In genomic region chr7:30023524-30023923, GRCh38 we compare ENCODE assay signal across 31 cellular contexts. TPM values are rescaled to one million over a fixed set of nuclear protein-coding genes. Genes with fewer than 3 reads are reported as not detected.
DNase-seq lines count a peak whose midpoint lies in the region; ATAC-seq, FAIRE-seq and TF ChIP-seq lines count a peak whose summit lies in the region.
"Had no signal": no experiment of that assay in that cellular context is flagged by ENCODE, and none has a peak within 500 bp of the region (broad histone marks: within the 10 kb centered on the region; RNA-seq: fewer than 3 reads in every experiment).

No MANE protein-coding gene starts in this region.

- no peaks in the 10 kb centered on the region for H3K27me3 Mint-ChIP-seq in activated T-cell treated with anti-CD3 and anti-CD28 coated beads, Interleukin-2, amount 50 U/mL, for 24 hours
- H3K27me3 Mint-ChIP-seq in type B pancreatic cell = no peaks in the 10 kb centered on the region
- H3K27me3 Mint-ChIP-seq: activated naive CD8-positive, alpha-beta T cell treated with anti-CD3 and anti-CD28 coated beads, Interleukin-2, amount 50 U/mL, for 24 hours; CD4-positive, alpha-beta memory T cell; central memory CD8-positive, alpha-beta T cell; dendritic cell treated with granulocyte-macrophage colony-stimulating factor and Interleukin-4, amounts not matched to agents 40 ng/mL and 50 ng/mL, for 4 days; stimulated activated naive B cell treated with anti-CD40 and anti-IgM and Interleukin-4, amounts not matched to agents 10 μg/mL and 1 μg/mL and 100 μg/mL, for 72 hours had no signal

- H3K9me3 Mint-ChIP-seq in activated T-cell treated with anti-CD3 and anti-CD28 coated beads, Interleukin-2, amount 50 U/mL, for 24 hours = no peaks in the 10 kb centered on the region
- H3K9me3 Mint-ChIP-seq in type B pancreatic cell = no peaks in the 10 kb centered on the region
- H3K9me3 Mint-ChIP-seq: activated naive CD8-positive, alpha-beta T cell treated with anti-CD3 and anti-CD28 coated beads, Interleukin-2, amount 50 U/mL, for 24 hours; activated T-cell treated with anti-CD3 and anti-CD28 coated beads, Interleukin-2, amount 50 U/mL, for 4 hours; CD4-positive, alpha-beta memory T cell; central memory CD8-positive, alpha-beta T cell; dendritic cell treated with granulocyte-macrophage colony-stimulating factor and Interleukin-4, amounts not matched to agents 40 ng/mL and 50 ng/mL, for 4 days had no signal

- H3K4me3 Mint-ChIP-seq in activated T-cell treated with anti-CD3 and anti-CD28 coated beads, Interleukin-2, amount 50 U/mL, for 24 hours = peak overlapping the region; percentile 21
- H3K4me3 Mint-ChIP-seq in type B pancreatic cell = peak overlapping the region; percentile 23
- H3K4me3 Mint-ChIP-seq: activated naive CD8-positive, alpha-beta T cell treated with anti-CD3 and anti-CD28 coated beads, Interleukin-2, amount 50 U/mL, for 24 hours; activated T-cell treated with anti-CD3 and anti-CD28 coated beads, Interleukin-2, amount 50 U/mL, for 4 hours; central memory CD8-positive, alpha-beta T cell; dendritic cell treated with granulocyte-macrophage colony-stimulating factor and Interleukin-4, amounts not matched to agents 40 ng/mL and 50 ng/mL, for 4 days; stimulated activated naive B cell treated with anti-CD40 and anti-IgM and Interleukin-4, amounts not matched to agents 10 μg/mL and 1 μg/mL and 100 μg/mL, for 72 hours had no signal

- H3K36me3 ChIP-seq in Loucy (ENCODE audit: insufficient read depth, low read length) (peaks cover under 1% of the 10 kb centered on the region; the same call in 1 of the 2 replicates), keratinocyte (ENCODE audit: control insufficient read depth in 2 of 2, extremely low read depth in 1 of 2, insufficient read depth in 2 of 2, low read length in 2 of 2) (peaks cover 0 to under 1% of the 10 kb centered on the region in 2 experiments), left ventricle myocardium inferior (peaks cover 4% of the 10 kb centered on the region)
- H3K36me3 ChIP-seq: upper lobe of right lung had no signal

- no peaks in the 10 kb centered on the region for H3K9me3 ChIP-seq in Loucy (ENCODE audit: insufficient read depth, low read depth, low read length)
- H3K9me3 ChIP-seq in keratinocyte (ENCODE audit: control insufficient read depth, low read depth, low read length) = no peaks in the 10 kb centered on the region
- H3K9me3 ChIP-seq in left ventricle myocardium inferior (replicated peaks) = no peaks in the 10 kb centered on the region
- H3K9me3 ChIP-seq: esophagus muscularis mucosa, SJSA1, upper lobe of right lung had no signal

- H3K4me1 Mint-ChIP-seq in activated T-cell treated with anti-CD3 and anti-CD28 coated beads, Interleukin-2, amount 50 U/mL, for 24 hours (ENCODE audit: low read depth) = peaks cover 43% of the 10 kb centered on the region
- H3K4me1 Mint-ChIP-seq in type B pancreatic cell (ENCODE audit: unreplicated experiment) = peaks cover 36% of the 10 kb centered on the region

- H3K4me3 ChIP-seq in Loucy (ENCODE audit: low read length, poor library complexity, severe bottlenecking) (peak overlapping the region; percentile 85), keratinocyte (ENCODE audit: control insufficient read depth in 2 of 3, extremely low read depth in 1 of 3, insufficient read depth in 2 of 3, low read depth in 1 of 3, low read length in 3 of 3) (no peak overlapping the region), left ventricle myocardium inferior (no peak overlapping the region)
- H3K4me3 ChIP-seq: esophagus muscularis mucosa, SJSA1, upper lobe of right lung had no signal

- H3K36me3 Mint-ChIP-seq in activated T-cell treated with anti-CD3 and anti-CD28 coated beads, Interleukin-2, amount 50 U/mL, for 24 hours (ENCODE audit: low read depth) = peaks cover 25% of the 10 kb centered on the region
- H3K36me3 Mint-ChIP-seq in type B pancreatic cell = peaks cover 11% of the 10 kb centered on the region

- no peak overlapping the region for H3K27ac Mint-ChIP-seq in activated T-cell treated with anti-CD3 and anti-CD28 coated beads, Interleukin-2, amount 50 U/mL, for 24 hours
- H3K27ac Mint-ChIP-seq in type B pancreatic cell = no peak overlapping the region
- H3K27ac Mint-ChIP-seq: activated naive CD8-positive, alpha-beta T cell treated with anti-CD3 and anti-CD28 coated beads, Interleukin-2, amount 50 U/mL, for 24 hours; CD4-positive, alpha-beta memory T cell; dendritic cell treated with granulocyte-macrophage colony-stimulating factor and Interleukin-4, amounts not matched to agents 40 ng/mL and 50 ng/mL, for 4 days; stimulated activated naive B cell treated with anti-CD40 and anti-IgM and Interleukin-4, amounts not matched to agents 10 μg/mL and 1 μg/mL and 100 μg/mL, for 72 hours had no signal

- H3K4me2 ChIP-seq in Loucy (ENCODE audit: low read depth, low read length, poor library complexity, severe bottlenecking) = peak overlapping the region; percentile 84
- H3K4me2 ChIP-seq in keratinocyte (ENCODE audit: control insufficient read depth, extremely low read depth, insufficient read depth, low read depth, low read length) = peak overlapping the region; percentile 15

- H3K79me2 ChIP-seq in Loucy (ENCODE audit: insufficient read depth, low read length) = peaks cover 35% of the 10 kb centered on the region
- H3K79me2 ChIP-seq in keratinocyte (ENCODE audit: control insufficient read depth, insufficient read depth, low read length) = peaks cover 33% of the 10 kb centered on the region

- H3K4me1 ChIP-seq in Loucy (ENCODE audit: insufficient read depth, low read length, poor library complexity, severe bottlenecking) = peaks cover 48% of the 10 kb centered on the region
- H3K4me1 ChIP-seq in keratinocyte (ENCODE audit: control insufficient read depth, extremely low read depth, insufficient read depth, low read length) = peaks cover 22% of the 10 kb centered on the region
- peaks cover 37% of the 10 kb centered on the region for H3K4me1 ChIP-seq in left ventricle myocardium inferior

- dilution Hi-C loops in keratinocyte (cut with MboI; ENCODE audit: extremely low pct_ligation_motif_present, low sequenced_read_pairs) = no loop called here

- H3K9me2 ChIP-seq in Loucy (replicated peaks; ENCODE audit: low read depth, low read length) = no peaks in the 10 kb centered on the region

- H3K27me3 ChIP-seq in Loucy (ENCODE audit: insufficient read depth, low read length, poor library complexity, severe bottlenecking) (no peaks in the 10 kb centered on the region), keratinocyte (ENCODE audit: control insufficient read depth, extremely low read depth, insufficient read depth, low read length) (no peaks in the 10 kb centered on the region), left ventricle myocardium inferior (ENCODE audit: low read depth) (no peaks in the 10 kb centered on the region)
- H3K27me3 ChIP-seq: esophagus muscularis mucosa, SJSA1, upper lobe of right lung had no signal

- H4K20me1 ChIP-seq in Loucy (ENCODE audit: insufficient read depth, low read length, poor library complexity, severe bottlenecking) = no peaks in the 10 kb centered on the region
- no peaks in the 10 kb centered on the region for H4K20me1 ChIP-seq in keratinocyte (ENCODE audit: control insufficient read depth, extremely low read depth, insufficient read depth, low read length)

- ATAC-seq in HG02588 (IDR thresholded peaks at IDR 0.05; ENCODE audit: unreplicated experiment) = no peak
- ATAC-seq: activated naive CD8-positive, alpha-beta T cell treated with anti-CD3 and anti-CD28 coated beads, Interleukin-2, amount 50 U/mL, for 24 hours; activated T-cell treated with anti-CD3 and anti-CD28 coated beads, Interleukin-2, amount 50 U/mL, for 4 hours; left ventricle myocardium superior; stimulated activated naive B cell treated with anti-CD40 and anti-IgM and Interleukin-4, amounts not matched to agents 10 μg/mL and 1 μg/mL and 100 μg/mL, for 72 hours; upper lobe of right lung had no signal

- no peaks in the 10 kb centered on the region for H3K9me1 ChIP-seq in keratinocyte (ENCODE audit: control insufficient read depth, extremely low read depth, insufficient read depth, low read length)

- no peak for FAIRE-seq in keratinocyte (lab: Jason Lieb, UNC)
- FAIRE-seq: A204.1 had no signal

- H3K9ac ChIP-seq in Loucy (ENCODE audit: low read depth, low read length, poor library complexity, severe bottlenecking) = no peak overlapping the region
- no peak overlapping the region for H3K9ac ChIP-seq in keratinocyte (ENCODE audit: control insufficient read depth, extremely low read depth, insufficient read depth, low read length)

- intact Hi-C loops in left ventricle myocardium inferior (cut with micrococcal nuclease) = no loop called here

- H2AFZ ChIP-seq in Loucy (ENCODE audit: low read length) (no peak overlapping the region), keratinocyte (ENCODE audit: control insufficient read depth, low read length) (no peak overlapping the region)

- H3K27ac ChIP-seq in keratinocyte (ENCODE audit: control insufficient read depth, insufficient read depth, low read length) (no peak overlapping the region), left ventricle myocardium inferior (replicated peaks) (no peak overlapping the region)
- H3K27ac ChIP-seq: esophagus muscularis mucosa, RWPE1, SJSA1, upper lobe of right lung had no signal

- TF ChIP-seq CTCF in Loucy (conservative IDR thresholded peaks at IDR 0.05; ENCODE audit: low read length) = no peak
- TF ChIP-seq CTCF in keratinocyte (optimal IDR thresholded peaks at IDR 0.05 in 1 of 3, IDR thresholded peaks at IDR 0.05 in 1 of 3, conservative IDR thresholded peaks at IDR 0.05 in 1 of 3; ENCODE audit: extremely low read depth in 1 of 3, insufficient read depth in 2 of 3, low read length in 3 of 3) = no peak
- TF ChIP-seq CTCF in type B pancreatic cell (conservative IDR thresholded peaks at IDR 0.05) = no peak
- no peak for TF ChIP-seq CTCF in left ventricle myocardium inferior (IDR thresholded peaks at IDR 0.05; ENCODE audit: borderline replicate concordance)

- DNase-seq in activated T-cell treated with anti-CD3 and anti-CD28 coated beads, Interleukin-2, amount 50 U/mL, for 24 hours = no peak
- DNase-seq in activated T-cell treated with anti-CD3 and anti-CD28 coated beads, Interleukin-2, amount 50 U/mL, for 48 hours = no peak
- no peak for DNase-seq in keratinocyte (ENCODE audit: low read depth, low spot score)
- DNase-seq in type B pancreatic cell (ENCODE audit: extremely low spot score, unreplicated experiment) = no peak
- DNase-seq in left ventricle myocardium inferior = no peak
- DNase-seq in DMS114 treated with DMSO at 0.1 percent for 48 hours (lab: John Stamatoyannopoulos, UW; ENCODE audit: unreplicated experiment) = no peak
- DNase-seq: activated CD4-positive, CD25-positive, alpha-beta regulatory T cell; activated gamma-delta T cell treated with Interleukin-2 at 50 U/mL for 16 hours; activated naive CD8-positive, alpha-beta T cell treated with anti-CD3 and anti-CD28 coated beads, Interleukin-2, amount 50 U/mL, for 24 hours; activated T-cell treated with anti-CD3 and anti-CD28 coated beads, Interleukin-2, amount 50 U/mL, for 4 hours; CD4-positive, alpha-beta memory T cell; foreskin fibroblast; H7; head of caudate nucleus; islet precursor cell; left ventricle myocardium superior; NCI-H1436 treated with DMSO at 0.1 percent for 48 hours; NCI-H446 treated with DMSO at 0.1 percent for 48 hours; occipital lobe; stimulated activated naive B cell treated with anti-CD40 and anti-IgM and Interleukin-4, amounts not matched to agents 10 μg/mL and 1 μg/mL and 100 μg/mL, for 72 hours; substantia nigra; T-helper 1 cell; upper lobe of right lung had no signal

- H3F3A ChIP-seq in Loucy (ENCODE audit: low read depth) = no peaks in the 10 kb centered on the region

RNA-seq across cellular contexts. Expression of gene FKBP14, which starts 3.0 kb away (rescaled TPM):
- polyA plus RNA-seq in keratinocyte = 16.0 to 24.5 TPM (median 18.3 TPM) in 3 replicates
- 5.0 TPM for polyA plus RNA-seq in keratinocyte (2011; ENCODE audit: low read depth)
- 7.7 and 13.9 TPM in 2 replicates for polyA plus RNA-seq in keratinocyte (2011; cell fraction: cytosol; rRNA removed)
- 27.9 and 33.7 TPM in 2 replicates for polyA plus RNA-seq in keratinocyte (2011; cell fraction: nucleus; rRNA removed)
- 7.2 and 12.3 TPM in 2 replicates for polyA plus RNA-seq in keratinocyte (2012; ENCODE audit: low replicate concordance)
- 2.7 to 14.4 TPM (median 10.8 TPM) in 3 replicates for polyA minus RNA-seq in keratinocyte
- 6.1 TPM for polyA minus RNA-seq in keratinocyte (2011; cell fraction: cytosol; rRNA and poly(A)+ RNA removed)
- polyA minus RNA-seq in keratinocyte (2011; cell fraction: nucleus; rRNA and poly(A)+ RNA removed) = 16.2 and 33.8 TPM in 2 replicates
- total RNA-seq in type B pancreatic cell (ENCODE audit: low replicate concordance) (18.3 and 22.6 TPM in 2 replicates), left ventricle myocardium inferior (12.0 TPM)

RNA-seq across cellular contexts. Expression of gene PLEKHA8, which starts 4.7 kb away (rescaled TPM):
- 5.7 to 9.6 TPM (median 6.0 TPM) in 3 replicates for polyA plus RNA-seq in keratinocyte
- 7.5 TPM for polyA plus RNA-seq in keratinocyte (2011; ENCODE audit: low read depth)
- polyA plus RNA-seq in keratinocyte (2011; cell fraction: cytosol; rRNA removed) = 3.7 and 6.8 TPM in 2 replicates
- 8.2 and 10.6 TPM in 2 replicates for polyA plus RNA-seq in keratinocyte (2011; cell fraction: nucleus; rRNA removed)
- polyA plus RNA-seq in keratinocyte (2012; ENCODE audit: low replicate concordance) = 5.4 and 6.4 TPM in 2 replicates
- polyA minus RNA-seq in keratinocyte = 3.1 to 14.9 TPM (median 8.6 TPM) in 3 replicates
- 5.6 TPM for polyA minus RNA-seq in keratinocyte (2011; cell fraction: cytosol; rRNA and poly(A)+ RNA removed)
- 11.3 and 23.2 TPM in 2 replicates for polyA minus RNA-seq in keratinocyte (2011; cell fraction: nucleus; rRNA and poly(A)+ RNA removed)
- 27.7 and 46.0 TPM in 2 replicates for total RNA-seq in type B pancreatic cell (ENCODE audit: low replicate concordance)
- 3.3 TPM for total RNA-seq in left ventricle myocardium inferior

RNA-seq across cellular contexts. Expression of gene SCRN1, which starts 33.9 kb away (rescaled TPM):
- 46.0 to 58.2 TPM (median 52.3 TPM) in 3 replicates for polyA plus RNA-seq in keratinocyte
- polyA plus RNA-seq in keratinocyte (2011; ENCODE audit: low read depth) = 9.3 TPM
- polyA plus RNA-seq in keratinocyte (2011; cell fraction: cytosol; rRNA removed) = 45.2 and 58.7 TPM in 2 replicates
- 43.3 and 44.2 TPM in 2 replicates for polyA plus RNA-seq in keratinocyte (2011; cell fraction: nucleus; rRNA removed)
- 13.3 and 53.9 TPM in 2 replicates for polyA plus RNA-seq in keratinocyte (2012; ENCODE audit: low replicate concordance)
- polyA minus RNA-seq in keratinocyte = 41.5 to 78.1 TPM (median 63.6 TPM) in 3 replicates
- 54.3 TPM for polyA minus RNA-seq in keratinocyte (2011; cell fraction: cytosol; rRNA and poly(A)+ RNA removed)
- polyA minus RNA-seq in keratinocyte (2011; cell fraction: nucleus; rRNA and poly(A)+ RNA removed) = 30.2 and 54.1 TPM in 2 replicates
- total RNA-seq in type B pancreatic cell (ENCODE audit: low replicate concordance) = 62.7 and 79.6 TPM in 2 replicates
- 13.4 TPM for total RNA-seq in left ventricle myocardium inferior
